In the genomic region with DNA sequence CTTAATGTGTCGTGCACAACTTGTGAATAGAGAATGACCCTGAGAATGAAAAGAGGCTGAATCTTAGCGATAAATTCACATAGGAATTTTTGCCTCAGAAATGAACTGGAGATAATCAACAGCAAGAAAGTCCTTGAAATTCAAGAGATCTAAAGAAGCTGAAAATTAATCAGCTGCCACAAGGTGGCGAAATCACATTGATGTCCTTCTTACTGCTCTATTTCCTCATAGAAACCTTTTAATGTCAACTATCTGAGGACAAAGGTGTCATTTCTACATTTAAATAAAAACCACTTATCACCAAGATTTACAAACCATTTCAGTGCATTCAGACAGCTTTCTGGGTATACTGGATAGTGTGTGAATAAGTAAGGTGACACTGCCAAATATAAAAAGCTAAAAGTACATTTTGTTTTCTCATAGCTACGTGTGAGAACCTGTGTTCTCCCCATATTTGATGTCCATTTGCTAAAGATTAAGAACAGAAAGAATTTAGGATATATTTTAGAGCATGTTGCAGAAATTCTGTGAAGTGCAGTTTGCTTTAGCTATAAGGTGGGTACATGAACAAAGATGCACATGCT, we compare ENCODE assay signal across 9 cellular contexts.
A peak's percentile ranks its signal among the peaks of the same experiment; 100 is the strongest.
DNase-seq lines count a peak whose midpoint lies in the region; ATAC-seq and TF ChIP-seq lines count a peak whose summit lies in the region.
"Had no signal": no experiment of that assay in that cellular context is flagged by ENCODE, and none has a peak within 500 bp of the region (broad histone marks: within the 10 kb centered on the region; RNA-seq: fewer than 3 reads in every experiment).

No MANE protein-coding gene starts in this region.

- no peak overlapping the region for H3K27ac ChIP-seq in fibroblast of lung (ENCODE audit: insufficient read depth, low read length)

- H3K4me1 ChIP-seq in fibroblast of lung (ENCODE audit: control insufficient read depth, extremely low read depth, insufficient read depth, low read length) = no peaks in the 10 kb centered on the region

- no peak overlapping the region for H3K4me3 ChIP-seq in LNCaP clone FGC (ENCODE audit: low read depth, low read length)
- H3K4me3 ChIP-seq in fibroblast of lung (replicated peaks in 1 of 4; ENCODE audit: control extremely low read depth in 1 of 4, insufficient read depth in 1 of 4, low read depth in 3 of 4, low read length in 4 of 4) = no peak overlapping the region

- no peak overlapping the region for H3K4me3 Mint-ChIP-seq in stimulated activated naive CD8-positive, alpha-beta T cell treated with anti-CD3 and anti-CD28 coated beads, Interleukin-15, amount 100 ng/mL, for 72 hours
- no peak overlapping the region for H3K4me3 Mint-ChIP-seq in progenitor cell of endocrine pancreas (ENCODE audit: low read depth)
- H3K4me3 Mint-ChIP-seq: central memory CD8-positive, alpha-beta T cell had no signal

- no peak overlapping the region for H3K9ac ChIP-seq in fibroblast of lung (ENCODE audit: insufficient read depth, low read length)

- no peaks in the 10 kb centered on the region for H3K36me3 Mint-ChIP-seq in progenitor cell of endocrine pancreas (ENCODE audit: insufficient read depth)

- no peaks in the 10 kb centered on the region for H3K9me3 ChIP-seq in fibroblast of lung (ENCODE audit: control insufficient read depth, insufficient read depth, low read depth, low read length)

- H3K4me1 Mint-ChIP-seq in stimulated activated naive CD8-positive, alpha-beta T cell treated with anti-CD3 and anti-CD28 coated beads, Interleukin-15, amount 100 ng/mL, for 72 hours = no peaks in the 10 kb centered on the region
- peaks cover 25% of the 10 kb centered on the region for H3K4me1 Mint-ChIP-seq in progenitor cell of endocrine pancreas (ENCODE audit: low read depth)
- H3K4me1 Mint-ChIP-seq: central memory CD8-positive, alpha-beta T cell had no signal

- H3K9me3 Mint-ChIP-seq in stimulated activated naive CD8-positive, alpha-beta T cell treated with anti-CD3 and anti-CD28 coated beads, Interleukin-15, amount 100 ng/mL, for 72 hours = no peaks in the 10 kb centered on the region
- no peaks in the 10 kb centered on the region for H3K9me3 Mint-ChIP-seq in progenitor cell of endocrine pancreas (ENCODE audit: low read depth)
- H3K9me3 Mint-ChIP-seq: central memory CD8-positive, alpha-beta T cell had no signal

- no peaks in the 10 kb centered on the region for H3K36me3 ChIP-seq in fibroblast of lung (ENCODE audit: control insufficient read depth, insufficient read depth, low read length)

- no peaks in the 10 kb centered on the region for H3K27me3 ChIP-seq in fibroblast of lung (ENCODE audit: control insufficient read depth, insufficient read depth, low read length)

- H3K27me3 Mint-ChIP-seq in stimulated activated naive CD8-positive, alpha-beta T cell treated with anti-CD3 and anti-CD28 coated beads, Interleukin-15, amount 100 ng/mL, for 72 hours = no peaks in the 10 kb centered on the region
- H3K27me3 Mint-ChIP-seq in progenitor cell of endocrine pancreas = no peaks in the 10 kb centered on the region
- H3K27me3 Mint-ChIP-seq: central memory CD8-positive, alpha-beta T cell had no signal

- H3K27ac Mint-ChIP-seq in stimulated activated naive CD8-positive, alpha-beta T cell treated with anti-CD3 and anti-CD28 coated beads, Interleukin-15, amount 100 ng/mL, for 72 hours = no peak overlapping the region
- peak overlapping the region; percentile 8 for H3K27ac Mint-ChIP-seq in progenitor cell of endocrine pancreas

- H2AFZ ChIP-seq in fibroblast of lung (ENCODE audit: low read length) = no peak overlapping the region

- no peak for ATAC-seq in stimulated activated naive CD8-positive, alpha-beta T cell treated with anti-CD3 and anti-CD28 coated beads, Interleukin-15, Interleukin-2, amounts not matched to agents 100 U/mL and 50 U/mL, for 24 hours
- ATAC-seq in stimulated activated naive CD8-positive, alpha-beta T cell treated with anti-CD3 and anti-CD28 coated beads, Interleukin-15, amount 100 ng/mL, for 72 hours = no peak

- peak; percentile 69 for TF ChIP-seq CTCF in LNCaP clone FGC (IDR thresholded peaks at IDR 0.05; ENCODE audit: control insufficient read depth, extremely low read depth, insufficient read depth)
- TF ChIP-seq CTCF in fibroblast of lung (conservative IDR thresholded peaks at IDR 0.05 in 1 of 2, IDR thresholded peaks at IDR 0.05 in 1 of 2; ENCODE audit: low read depth in 1 of 2, low read length in 2 of 2) = peak; percentile 50 to 63
- peak; percentile 68 for TF ChIP-seq CTCF in progenitor cell of endocrine pancreas (IDR thresholded peaks at IDR 0.05; ENCODE audit: unreplicated experiment)

- DNase-seq in stimulated activated naive CD8-positive, alpha-beta T cell treated with anti-CD3 and anti-CD28 coated beads, Interleukin-15, Interleukin-2, amounts not matched to agents 100 U/mL and 50 U/mL, for 24 hours = peak; percentile 3
- no peak for DNase-seq in stimulated activated naive CD8-positive, alpha-beta T cell treated with anti-CD3 and anti-CD28 coated beads, Interleukin-15, amount 100 ng/mL, for 72 hours
- peak; percentile 42 for DNase-seq in LNCaP clone FGC (ENCODE audit: low read depth)
- peak; percentile 49 for DNase-seq in SK-N-DZ (ENCODE audit: low spot score)
- peak; percentile 56 to 85 for DNase-seq in fibroblast of lung (ENCODE audit: low read depth in 2 of 2)
- no peak for DNase-seq in progenitor cell of endocrine pancreas (ENCODE audit: low spot score, unreplicated experiment)
- DNase-seq in activated effector memory CD4-positive, alpha-beta T cell treated with anti-CD3 and anti-CD28 coated beads, Interleukin-2, amount 50 U/mL, for 16 hours = no peak
- DNase-seq in activated naive CD4-positive, alpha-beta T cell treated with anti-CD3 and anti-CD28 coated beads, Interleukin-2, amount 50 U/mL, for 16 hours = no peak

- H3K79me2 ChIP-seq in fibroblast of lung (ENCODE audit: control insufficient read depth, insufficient read depth, low read length) = no peaks in the 10 kb centered on the region

- no peaks in the 10 kb centered on the region for H4K20me1 ChIP-seq in fibroblast of lung (ENCODE audit: control insufficient read depth, extremely low read depth, insufficient read depth, low read length)

- no peak overlapping the region for H3K4me2 ChIP-seq in fibroblast of lung (ENCODE audit: extremely low read depth, insufficient read depth, low read length)

Comparison
In these comparisons a context has a peak if more than half of its experiments do, and no peak if none do; other contexts are left out.
1. DNase-seq: peak in stimulated activated naive CD8-positive, alpha-beta T cell treated with anti-CD3 and anti-CD28 coated beads, Interleukin-15, Interleukin-2, amounts not matched to agents 100 U/mL and 50 U/mL, for 24 hours (single experiment), LNCaP clone FGC (single experiment), SK-N-DZ (single experiment) and fibroblast of lung (2 of 2); none in stimulated activated naive CD8-positive, alpha-beta T cell treated with anti-CD3 and anti-CD28 coated beads, Interleukin-15, amount 100 ng/mL, for 72 hours (0 of 2), progenitor cell of endocrine pancreas (single experiment), activated effector memory CD4-positive, alpha-beta T cell treated with anti-CD3 and anti-CD28 coated beads, Interleukin-2, amount 50 U/mL, for 16 hours (single experiment) and activated naive CD4-positive, alpha-beta T cell treated with anti-CD3 and anti-CD28 coated beads, Interleukin-2, amount 50 U/mL, for 16 hours (single experiment).
2. Peak in every context shown above with its lines, with median percentiles within 50 percentile points of each other: CTCF ChIP-seq.